33 cellular contexts compared by ENCODE assay signal in genomic region chr14:20996521-20996920, GRCh38. TPM values are rescaled to one million over a fixed set of nuclear protein-coding genes. Genes with fewer than 3 reads are reported as not detected.
"Had no signal": no experiment of that assay in that cellular context is flagged by ENCODE, and none has a peak within 500 bp of the region (broad histone marks: within the 10 kb centered on the region; RNA-seq: fewer than 3 reads in every experiment).

No MANE protein-coding gene starts in this region.

- DNase-seq: cortex of kidney; effector memory CD8-positive, alpha-beta T cell; foreskin fibroblast; gastrocnemius medialis; head of caudate nucleus; kidney; midbrain; naive thymus-derived CD8-positive, alpha-beta T cell; nephron progenitor cell; nucleus accumbens; ovary; posterior cingulate gyrus; psoas muscle; right cardiac atrium; stimulated activated CD4-positive, alpha-beta T cell treated with anti-CD3 and anti-CD28 coated beads, Interleukin-15, amount 100 ng/mL, for 24 hours; stimulated activated CD4-positive, alpha-beta T cell treated with anti-CD3 and anti-CD28 coated beads, Interleukin-2, amount 100 ng/mL, for 48 hours; stimulated activated naive CD4-positive, alpha-beta T cell; stimulated activated naive CD8-positive, alpha-beta T cell treated with anti-CD3 and anti-CD28 coated beads, Interleukin-15, amount 100 ng/mL, for 72 hours; thyroid gland had no signal

- H3K27ac ChIP-seq: gastrocnemius medialis, ovary, psoas muscle, thyroid gland had no signal

- H3K4me3 Mint-ChIP-seq: effector memory CD8-positive, alpha-beta T cell; memory B cell; naive thymus-derived CD8-positive, alpha-beta T cell; nephron progenitor cell; stimulated activated naive CD8-positive, alpha-beta T cell treated with anti-CD3 and anti-CD28 coated beads, Interleukin-15, amount 100 ng/mL, for 72 hours had no signal

- H3K9me3 Mint-ChIP-seq: effector memory CD8-positive, alpha-beta T cell; memory B cell; naive thymus-derived CD8-positive, alpha-beta T cell; nephron progenitor cell; stimulated activated naive CD8-positive, alpha-beta T cell treated with anti-CD3 and anti-CD28 coated beads, Interleukin-15, amount 100 ng/mL, for 72 hours; type B pancreatic cell had no signal

- H3K9me3 ChIP-seq: gastrocnemius medialis, ovary, psoas muscle, thyroid gland had no signal

- H3K27me3 ChIP-seq: gastrocnemius medialis, ovary, thyroid gland had no signal

- FAIRE-seq: kidney had no signal

- H3K4me3 ChIP-seq: gastrocnemius medialis, lung, ovary, psoas muscle, skin epidermis, thyroid gland had no signal

- H3K36me3 ChIP-seq: ovary had no signal

- ATAC-seq: effector memory CD8-positive, alpha-beta T cell; gastrocnemius medialis; left lobe of liver; naive thymus-derived CD8-positive, alpha-beta T cell; psoas muscle; right cardiac atrium; stimulated activated naive CD8-positive, alpha-beta T cell treated with anti-CD3 and anti-CD28 coated beads, Interleukin-15, amount 100 ng/mL, for 72 hours had no signal

- H3K27me3 Mint-ChIP-seq: effector memory CD8-positive, alpha-beta T cell; memory B cell; naive thymus-derived CD8-positive, alpha-beta T cell; stimulated activated naive CD8-positive, alpha-beta T cell treated with anti-CD3 and anti-CD28 coated beads, Interleukin-15, amount 100 ng/mL, for 72 hours; type B pancreatic cell had no signal

- H3K27ac Mint-ChIP-seq: effector memory CD8-positive, alpha-beta T cell; memory B cell had no signal

RNA-seq across cellular contexts. Expression of gene SLC39A2, which starts 2.6 kb away (rescaled TPM):
- total RNA-seq: dermis microvascular lymphatic vessel endothelial cell, gastrocnemius medialis, glomerular endothelial cell, kidney, left lobe of liver, lung, mucosa of gallbladder, myocyte, psoas muscle, renal cortical epithelial cell, temporal lobe, thyroid gland had no signal
- polyA plus RNA-seq: naive thymus-derived CD8-positive, alpha-beta T cell had no signal

RNA-seq across cellular contexts. Expression of gene TPPP2, which starts 33.5 kb away (rescaled TPM):
- total RNA-seq: dermis microvascular lymphatic vessel endothelial cell; glomerular endothelial cell; kidney; myocyte; naive thymus-derived CD8-positive, alpha-beta T cell; renal cortical epithelial cell; temporal lobe; thyroid gland; urinary bladder had no signal
- polyA plus RNA-seq: lung; naive thymus-derived CD8-positive, alpha-beta T cell; urinary bladder had no signal

RNA-seq across cellular contexts. Expression of gene RNASE13, which starts 38.1 kb away (rescaled TPM):
- total RNA-seq: dermis microvascular lymphatic vessel endothelial cell; gastrocnemius medialis; glomerular endothelial cell; kidney; lung; myocyte; naive thymus-derived CD8-positive, alpha-beta T cell; ovary; psoas muscle; renal cortical epithelial cell; right cardiac atrium; temporal lobe; thyroid gland; urinary bladder had no signal
- polyA plus RNA-seq: esophagus; liver; lung; naive thymus-derived CD8-positive, alpha-beta T cell; ovary; right cardiac atrium; urinary bladder had no signal
